22 cellular contexts compared by ENCODE assay signal in the genomic region with DNA sequence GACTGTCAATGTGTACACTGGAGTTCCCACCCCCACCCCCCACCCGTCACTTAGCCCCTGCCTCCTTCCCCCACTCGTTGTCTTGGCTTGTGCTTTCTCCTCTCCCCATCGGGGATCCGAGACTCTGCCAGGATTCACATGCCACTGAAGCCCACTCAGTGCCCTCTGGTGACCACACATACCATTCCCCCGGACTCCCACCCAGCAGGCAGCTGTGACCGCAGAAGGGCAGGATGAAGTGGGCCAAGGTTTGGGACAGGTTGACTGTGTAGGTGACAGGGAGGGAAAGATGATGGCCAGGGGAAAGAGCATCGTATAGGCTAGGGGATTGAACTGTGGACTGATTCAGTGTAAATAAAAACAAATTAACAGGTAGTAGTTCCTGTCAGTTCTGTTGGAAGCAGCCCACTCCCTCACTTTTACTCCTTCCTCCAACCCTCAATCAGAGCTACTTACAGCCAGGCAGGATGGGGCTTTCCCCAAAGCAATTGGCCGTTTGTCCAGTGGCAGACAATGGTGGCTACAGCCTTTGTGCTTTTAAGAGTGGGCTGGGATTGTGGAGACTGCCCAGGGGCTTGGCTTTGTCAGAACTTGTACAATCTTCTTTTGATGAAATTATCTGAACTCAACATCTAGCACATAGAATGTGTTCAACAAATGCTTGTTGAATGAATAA. TPM values are rescaled to one million over a fixed set of nuclear protein-coding genes. Genes with fewer than 3 reads are reported as not detected.
A peak's percentile ranks its signal among the peaks of the same experiment; 100 is the strongest.
DNase-seq lines count a peak whose midpoint lies in the region; ATAC-seq and TF ChIP-seq lines count a peak whose summit lies in the region.
"Had no signal": no experiment of that assay in that cellular context is flagged by ENCODE, and none has a peak within 500 bp of the region (broad histone marks: within the 10 kb centered on the region; RNA-seq: fewer than 3 reads in every experiment).

No MANE protein-coding gene starts in this region.

- H4K20me1 ChIP-seq in neural progenitor cell (ENCODE audit: low read depth): no peaks in the 10 kb centered on the region
- no peaks in the 10 kb centered on the region for H4K20me1 ChIP-seq in PC-9 (ENCODE audit: insufficient read depth)
- H4K20me1 ChIP-seq: BLaER1 treated with 17β-estradiol and CSF1 and Interleukin-3, amounts not matched to agents 10 nM and 100 nM had no signal

- no TSS peak for BruUV-seq in PC-9 (replicated peaks; lab: Mats Ljungman, UMichigan)

- H3K9me2 ChIP-seq in PC-9 (ENCODE audit: insufficient read depth): no peaks in the 10 kb centered on the region

- H3K27me3 Mint-ChIP-seq in IgD-negative memory B cell (no peaks in the 10 kb centered on the region), brain (peaks cover 3% of the 10 kb centered on the region), neural progenitor cell (ENCODE audit: insufficient read depth, low read depth) (no peaks in the 10 kb centered on the region)
- H3K27me3 Mint-ChIP-seq in stimulated activated memory B cell treated with anti-CD40 and anti-IgM and Interleukin-4, amounts not matched to agents 10 μg/mL and 1 μg/mL and 100 μg/mL, for 72 hours: no peaks in the 10 kb centered on the region
- H3K27me3 Mint-ChIP-seq: CD4-positive, alpha-beta memory T cell had no signal

- H3K4me3 Mint-ChIP-seq in IgD-negative memory B cell (no peak overlapping the region), brain (no peak overlapping the region), neural progenitor cell (no peak overlapping the region)
- H3K4me3 Mint-ChIP-seq in stimulated activated memory B cell treated with anti-CD40 and anti-IgM and Interleukin-4, amounts not matched to agents 10 μg/mL and 1 μg/mL and 100 μg/mL, for 72 hours: no peak overlapping the region
- H3K4me3 Mint-ChIP-seq: CD4-positive, alpha-beta memory T cell; GM23338 had no signal

- H3K27me3 ChIP-seq in neural progenitor cell (no peaks in the 10 kb centered on the region), PC-9 (ENCODE audit: insufficient read depth, low read depth) (no peaks in the 10 kb centered on the region)
- H3K27me3 ChIP-seq: BLaER1 treated with 17β-estradiol and CSF1 and Interleukin-3, amounts not matched to agents 10 nM and 100 nM; SJSA1 had no signal

- H3K27ac Mint-ChIP-seq in IgD-negative memory B cell: peak overlapping the region in 2 of 3 donors; percentile 80 to 83
- peak overlapping the region in 3 of 5 experiments; percentile 51 to 94 (median 64) for H3K27ac Mint-ChIP-seq in brain
- no peak overlapping the region for H3K27ac Mint-ChIP-seq in neural progenitor cell
- peak overlapping the region; percentile 92 for H3K27ac Mint-ChIP-seq in stimulated activated memory B cell treated with anti-CD40 and anti-IgM and Interleukin-4, amounts not matched to agents 10 μg/mL and 1 μg/mL and 100 μg/mL, for 72 hours
- H3K27ac Mint-ChIP-seq: GM23338 had no signal

- H3K4me1 ChIP-seq in neural progenitor cell (peaks cover 12% of the 10 kb centered on the region), PC-9 (replicated peaks; ENCODE audit: insufficient read depth) (peaks cover 9% of the 10 kb centered on the region)
- H3K4me1 ChIP-seq: SJSA1 had no signal

- CTCF ChIA-PET in PC-9 (lab: Charles Lee): no interaction called here

- H2AFZ ChIP-seq in neural progenitor cell (replicated peaks) (peak overlapping the region; percentile 11), PC-9 (no peak overlapping the region)
- H2AFZ ChIP-seq: GM23338 had no signal

- POLR2A ChIA-PET in PC-9 (lab: Charles Lee; ENCODE audit: unreplicated experiment): no interaction called here

- H3K9me3 Mint-ChIP-seq in IgD-negative memory B cell (no peaks in the 10 kb centered on the region), brain (no peaks in the 10 kb centered on the region), neural progenitor cell (no peaks in the 10 kb centered on the region)
- H3K9me3 Mint-ChIP-seq in stimulated activated memory B cell treated with anti-CD40 and anti-IgM and Interleukin-4, amounts not matched to agents 10 μg/mL and 1 μg/mL and 100 μg/mL, for 72 hours: no peaks in the 10 kb centered on the region
- H3K9me3 Mint-ChIP-seq: CD4-positive, alpha-beta memory T cell; GM23338 had no signal

- no peak for ATAC-seq in stimulated activated memory B cell treated with anti-CD40 and anti-IgM and Interleukin-4, amounts not matched to agents 10 μg/mL and 1 μg/mL and 100 μg/mL, for 72 hours
- ATAC-seq in HG03095 (IDR thresholded peaks at IDR 0.05; ENCODE audit: unreplicated experiment): no peak
- ATAC-seq: GM23338, K562, Right ventricle myocardium inferior had no signal

- H3K4me3 ChIP-seq in neural progenitor cell: no peak overlapping the region
- H3K4me3 ChIP-seq in PC-9: no peak overlapping the region
- H3K4me3 ChIP-seq: BLaER1 treated with 17β-estradiol and CSF1 and Interleukin-3, amounts not matched to agents 10 nM and 100 nM; GM23338; K562; SJSA1 had no signal

- intact Hi-C loops in PC-9 (cut with micrococcal nuclease; ENCODE audit: unreplicated experiment): no loop called here

- H3K4me2 ChIP-seq in neural progenitor cell (peak overlapping the region; percentile 32), PC-9 (no peak overlapping the region)
- H3K4me2 ChIP-seq: GM23338 had no signal

- TF ChIP-seq CTCF in brain (conservative IDR thresholded peaks at IDR 0.05): no peak
- no peak for TF ChIP-seq CTCF in neural progenitor cell (IDR thresholded peaks at IDR 0.05)
- TF ChIP-seq CTCF in PC-9 (conservative IDR thresholded peaks at IDR 0.05): no peak

- peaks cover 12% of the 10 kb centered on the region for H3K36me3 Mint-ChIP-seq in IgD-negative memory B cell
- peaks cover 23% of the 10 kb centered on the region for H3K36me3 Mint-ChIP-seq in brain
- peaks cover 11% of the 10 kb centered on the region for H3K36me3 Mint-ChIP-seq in neural progenitor cell
- peaks cover 42% of the 10 kb centered on the region for H3K36me3 Mint-ChIP-seq in stimulated activated memory B cell treated with anti-CD40 and anti-IgM and Interleukin-4, amounts not matched to agents 10 μg/mL and 1 μg/mL and 100 μg/mL, for 72 hours

- H3K9me3 ChIP-seq in neural progenitor cell (ENCODE audit: low read depth) (no peaks in the 10 kb centered on the region), PC-9 (ENCODE audit: insufficient read depth, low read depth) (no peaks in the 10 kb centered on the region)
- H3K9me3 ChIP-seq: Caco-2, SJSA1 had no signal

- H3K79me2 ChIP-seq in neural progenitor cell (ENCODE audit: low read depth): no peaks in the 10 kb centered on the region
- H3K79me2 ChIP-seq in PC-9 (ENCODE audit: low read depth): no peaks in the 10 kb centered on the region

- peak; percentile 61 for DNase-seq in neural progenitor cell (ENCODE audit: low spot score)
- DNase-seq in activated CD8-positive, alpha-beta memory T cell treated with anti-CD3 and anti-CD28 coated beads for 24 hours: no peak
- no peak for DNase-seq in PC-9
- DNase-seq: Caco-2; CD4-positive, alpha-beta memory T cell; HCEC 1CT; MM.1S; NCI-H1092; NCI-H1436; NCI-H2029 treated with DMSO at 0.1 percent for 48 hours; NCI-H2171 treated with DMSO at 0.1 percent for 48 hours; NCI-H526 had no signal

- H3K4me1 Mint-ChIP-seq in IgD-negative memory B cell: peaks cover 26 to 27% (median 26%) of the 10 kb centered on the region in 3 donors
- H3K4me1 Mint-ChIP-seq in brain: no peaks in the 10 kb centered on the region
- no peaks in the 10 kb centered on the region for H3K4me1 Mint-ChIP-seq in neural progenitor cell
- peaks cover 41% of the 10 kb centered on the region for H3K4me1 Mint-ChIP-seq in stimulated activated memory B cell treated with anti-CD40 and anti-IgM and Interleukin-4, amounts not matched to agents 10 μg/mL and 1 μg/mL and 100 μg/mL, for 72 hours

- H3K9ac ChIP-seq in neural progenitor cell: no peak overlapping the region
- H3K9ac ChIP-seq: BLaER1 treated with 17β-estradiol and CSF1 and Interleukin-3, amounts not matched to agents 10 nM and 100 nM had no signal

- H3F3A ChIP-seq in neural progenitor cell (ENCODE audit: low read depth) (no peaks in the 10 kb centered on the region), PC-9 (ENCODE audit: insufficient read depth, low read depth) (peaks cover 4% of the 10 kb centered on the region; the same call in 1 of the 2 replicates)

- H3K36me3 ChIP-seq in neural progenitor cell: no peaks in the 10 kb centered on the region
- peaks cover 5% of the 10 kb centered on the region; the same call in 1 of the 2 replicates for H3K36me3 ChIP-seq in PC-9 (ENCODE audit: low read depth)
- H3K36me3 ChIP-seq: BLaER1 treated with 17β-estradiol and CSF1 and Interleukin-3, amounts not matched to agents 10 nM and 100 nM; SJSA1 had no signal

- no peak overlapping the region for H3K27ac ChIP-seq in neural progenitor cell
- no peak overlapping the region for H3K27ac ChIP-seq in PC-9
- H3K27ac ChIP-seq: SJSA1 had no signal

RNA-seq across cellular contexts. Expression of gene TTC9, which starts 30.1 kb away (rescaled TPM):
- polyA plus RNA-seq in IgD-negative memory B cell (9.2 TPM), brain (ENCODE audit: insufficient read depth, low read depth, low replicate concordance) (4.9 TPM)
- total RNA-seq in neural progenitor cell (ENCODE audit: low replicate concordance) (3.5 and 3.7 TPM in 2 replicates), PC-9 (2021) (9.3 and 9.9 TPM in 2 replicates)
- total RNA-seq: G401 had no signal
- polyA plus RNA-seq: K562 had no signal
